ENCODE assay signal across 28 cellular contexts in genomic region chr3:126154391-126155279, GRCh38. TPM values are rescaled to one million over a fixed set of nuclear protein-coding genes. Genes with fewer than 3 reads are reported as not detected.
A peak's percentile ranks its signal among the peaks of the same experiment; 100 is the strongest.
DNase-seq lines count a peak whose midpoint lies in the region; ATAC-seq and TF ChIP-seq lines count a peak whose summit lies in the region.
"Had no signal": no experiment of that assay in that cellular context is flagged by ENCODE, and none has a peak within 500 bp of the region (broad histone marks: within the 10 kb centered on the region; RNA-seq: fewer than 3 reads in every experiment).

No MANE protein-coding gene starts in this region.

- no peaks in the 10 kb centered on the region for H3F3A ChIP-seq in GM23338 (replicated peaks; ENCODE audit: low read depth)

- no peak overlapping the region for H3K27ac Mint-ChIP-seq in activated CD4-positive, alpha-beta T cell treated with anti-CD3 and anti-CD28 coated beads, Interleukin-2, amount 10 ng/mL, durations not matched to agents 24 days and 14 days
- no peak overlapping the region for H3K27ac Mint-ChIP-seq in activated CD4-positive, alpha-beta T cell treated with anti-CD3 and anti-CD28 coated beads for 36 hours
- no peak overlapping the region for H3K27ac Mint-ChIP-seq in GM23338
- H3K27ac Mint-ChIP-seq: activated T-cell treated with anti-CD3 and anti-CD28 coated beads, Interleukin-2, amount 50 U/mL, for 72 hours; CD4-positive, alpha-beta T cell; dendritic cell treated with granulocyte-macrophage colony-stimulating factor and Interleukin-4, amounts not matched to agents 40 ng/mL and 50 ng/mL, for 4 days; memory B cell had no signal

- H3K36me3 ChIP-seq in Peyer's patch: no peaks in the 10 kb centered on the region
- no peaks in the 10 kb centered on the region for H3K36me3 ChIP-seq in sigmoid colon
- H3K36me3 ChIP-seq in GM23338 (ENCODE audit: insufficient read depth): no peaks in the 10 kb centered on the region
- H3K36me3 ChIP-seq: tibial nerve had no signal

- no peak for TF ChIP-seq CTCF in Peyer's patch (IDR thresholded peaks at IDR 0.05)
- no peak for TF ChIP-seq CTCF in sigmoid colon (IDR thresholded peaks at IDR 0.05)
- TF ChIP-seq CTCF in GM23338 (conservative IDR thresholded peaks at IDR 0.05; ENCODE audit: low read depth in 2 of 2): no peak

- no peak overlapping the region for H3K4me2 ChIP-seq in GM23338
- H3K4me2 ChIP-seq: A549 had no signal

- intact Hi-C loops in activated CD4-positive, alpha-beta T cell treated with anti-CD3 and anti-CD28 coated beads, Interleukin-2, amount 10 ng/mL, durations not matched to agents 24 days and 14 days (cut with micrococcal nuclease): no loop called here
- intact Hi-C loops in activated CD4-positive, alpha-beta T cell treated with anti-CD3 and anti-CD28 coated beads for 36 hours (cut with DNase I, micrococcal nuclease): no loop called here
- intact Hi-C loops in left colon (cut with DNase I, micrococcal nuclease): no loop called here
- intact Hi-C loops in posterior vena cava (cut with DNase I): no loop called here
- intact Hi-C loops in sigmoid colon (cut with DNase I): no loop called here

- no peaks in the 10 kb centered on the region for H3K9me2 ChIP-seq in GM23338 (ENCODE audit: insufficient read depth)

- no peaks in the 10 kb centered on the region for H3K36me3 Mint-ChIP-seq in activated CD4-positive, alpha-beta T cell treated with anti-CD3 and anti-CD28 coated beads, Interleukin-2, amount 10 ng/mL, durations not matched to agents 24 days and 14 days (ENCODE audit: low read depth)
- H3K36me3 Mint-ChIP-seq in activated CD4-positive, alpha-beta T cell treated with anti-CD3 and anti-CD28 coated beads for 36 hours (ENCODE audit: low read depth): no peaks in the 10 kb centered on the region
- peaks cover 3% of the 10 kb centered on the region; the same call in 1 of the 3 replicates for H3K36me3 Mint-ChIP-seq in GM23338 (ENCODE audit: low read depth)
- H3K36me3 Mint-ChIP-seq: memory B cell had no signal

- no peak overlapping the region for H2AFZ ChIP-seq in GM23338

- H3K4me1 Mint-ChIP-seq in activated CD4-positive, alpha-beta T cell treated with anti-CD3 and anti-CD28 coated beads, Interleukin-2, amount 10 ng/mL, durations not matched to agents 24 days and 14 days: no peaks in the 10 kb centered on the region
- H3K4me1 Mint-ChIP-seq in activated CD4-positive, alpha-beta T cell treated with anti-CD3 and anti-CD28 coated beads for 36 hours: no peaks in the 10 kb centered on the region
- H3K4me1 Mint-ChIP-seq in GM23338: no peaks in the 10 kb centered on the region
- H3K4me1 Mint-ChIP-seq: memory B cell had no signal

- no peaks in the 10 kb centered on the region for H3K9me3 Mint-ChIP-seq in activated CD4-positive, alpha-beta T cell treated with anti-CD3 and anti-CD28 coated beads, Interleukin-2, amount 10 ng/mL, durations not matched to agents 24 days and 14 days
- H3K9me3 Mint-ChIP-seq in activated CD4-positive, alpha-beta T cell treated with anti-CD3 and anti-CD28 coated beads for 36 hours (ENCODE audit: low read depth): no peaks in the 10 kb centered on the region
- H3K9me3 Mint-ChIP-seq in GM23338: peaks cover 2% of the 10 kb centered on the region; the same call in 1 of the 3 replicates
- H3K9me3 Mint-ChIP-seq: activated T-cell treated with anti-CD3 and anti-CD28 coated beads, Interleukin-2, amount 50 U/mL, for 72 hours; CD4-positive, alpha-beta T cell; dendritic cell treated with granulocyte-macrophage colony-stimulating factor and Interleukin-4, amounts not matched to agents 40 ng/mL and 50 ng/mL, for 4 days; memory B cell; neural crest cell had no signal

- POLR2A ChIA-PET in activated CD4-positive, alpha-beta T cell treated with anti-CD3 and anti-CD28 coated beads for 36 hours (lab: Charles Lee): no interaction called here

- no peaks in the 10 kb centered on the region for H3K27me3 ChIP-seq in Peyer's patch
- no peaks in the 10 kb centered on the region for H3K27me3 ChIP-seq in sigmoid colon
- no peaks in the 10 kb centered on the region for H3K27me3 ChIP-seq in GM23338 (ENCODE audit: insufficient read depth)
- H3K27me3 ChIP-seq: right lobe of liver, tibial nerve had no signal

- H3K27ac ChIP-seq in Peyer's patch (no peak overlapping the region), sigmoid colon (no peak overlapping the region), GM23338 (ENCODE audit: low read depth) (no peak overlapping the region)
- H3K27ac ChIP-seq: A549, tibial nerve had no signal

- no peak for TF ChIP-seq EP300 in sigmoid colon (IDR thresholded peaks at IDR 0.05)

- no peak for ATAC-seq in activated CD4-positive, alpha-beta T cell treated with anti-CD3 and anti-CD28 coated beads for 36 hours
- peak; percentile 34 for ATAC-seq in left colon
- no peak for ATAC-seq in GM23338
- ATAC-seq: A549, HepG2, right lobe of liver had no signal

- H3K9me3 ChIP-seq in Peyer's patch (no peaks in the 10 kb centered on the region), sigmoid colon (no peaks in the 10 kb centered on the region)
- H3K9me3 ChIP-seq: A549, right lobe of liver, tibial nerve had no signal

- CTCF ChIA-PET in activated CD4-positive, alpha-beta T cell treated with anti-CD3 and anti-CD28 coated beads for 36 hours (lab: Charles Lee): interaction anchor here (0.7 kb wide), 1 partner anchor 883 kb away, joined by 3 read pairs; no protein-coding TSS in a partner anchor

- H3K4me3 ChIP-seq in Peyer's patch (no peak overlapping the region), sigmoid colon (no peak overlapping the region), GM23338 (no peak overlapping the region)
- H3K4me3 ChIP-seq: A549, right lobe of liver, tibial nerve had no signal

- WGBS in sigmoid colon, 2 donors: 67 to 83% methylated on average over 13 of the region's 13 CpGs

- H3K4me1 ChIP-seq in Peyer's patch (no peaks in the 10 kb centered on the region), sigmoid colon (no peaks in the 10 kb centered on the region), GM23338 (ENCODE audit: insufficient read depth) (no peaks in the 10 kb centered on the region)
- H3K4me1 ChIP-seq: A549, right lobe of liver, tibial nerve had no signal

- H4K20me1 ChIP-seq in GM23338 (replicated peaks; ENCODE audit: insufficient read depth): no peaks in the 10 kb centered on the region

- no peaks in the 10 kb centered on the region for H3K79me2 ChIP-seq in GM23338 (replicated peaks; ENCODE audit: insufficient read depth)

- TF ChIP-seq POLR2A in Peyer's patch (IDR thresholded peaks at IDR 0.05) (no peak), sigmoid colon (IDR thresholded peaks at IDR 0.05) (no peak)

- H3K4me3 Mint-ChIP-seq in activated CD4-positive, alpha-beta T cell treated with anti-CD3 and anti-CD28 coated beads, Interleukin-2, amount 10 ng/mL, durations not matched to agents 24 days and 14 days: no peak overlapping the region
- no peak overlapping the region for H3K4me3 Mint-ChIP-seq in activated CD4-positive, alpha-beta T cell treated with anti-CD3 and anti-CD28 coated beads for 36 hours
- H3K4me3 Mint-ChIP-seq in GM23338: no peak overlapping the region
- H3K4me3 Mint-ChIP-seq: activated T-cell treated with anti-CD3 and anti-CD28 coated beads, Interleukin-2, amount 50 U/mL, for 72 hours; CD4-positive, alpha-beta T cell; dendritic cell treated with granulocyte-macrophage colony-stimulating factor and Interleukin-4, amounts not matched to agents 40 ng/mL and 50 ng/mL, for 4 days; memory B cell; neural crest cell had no signal

- H3K27me3 Mint-ChIP-seq in activated CD4-positive, alpha-beta T cell treated with anti-CD3 and anti-CD28 coated beads, Interleukin-2, amount 10 ng/mL, durations not matched to agents 24 days and 14 days: no peaks in the 10 kb centered on the region
- peaks cover 2% of the 10 kb centered on the region for H3K27me3 Mint-ChIP-seq in activated CD4-positive, alpha-beta T cell treated with anti-CD3 and anti-CD28 coated beads for 36 hours
- H3K27me3 Mint-ChIP-seq in GM23338 (ENCODE audit: insufficient read depth, low read depth, poor library complexity): peaks cover 13% of the 10 kb centered on the region
- H3K27me3 Mint-ChIP-seq: dendritic cell treated with granulocyte-macrophage colony-stimulating factor and Interleukin-4, amounts not matched to agents 40 ng/mL and 50 ng/mL, for 4 days had no signal

- peak; percentile 46 for DNase-seq in activated CD4-positive, alpha-beta T cell treated with anti-CD3 and anti-CD28 coated beads, Interleukin-2, amount 10 ng/mL, durations not matched to agents 24 days and 14 days
- DNase-seq in activated CD4-positive, alpha-beta T cell treated with anti-CD3 and anti-CD28 coated beads for 36 hours: no peak
- DNase-seq in Peyer's patch: peak in 2 of 3 donors; percentile 11 to 35
- DNase-seq in left colon: no peak
- peak; percentile 74 for DNase-seq in posterior vena cava (ENCODE audit: low spot score)
- no peak for DNase-seq in GM19238 (ENCODE audit: insufficient read length, low spot score)
- DNase-seq in sigmoid colon: no peak
- no peak for DNase-seq in GM23338 (ENCODE audit: low spot score)
- DNase-seq: activated CD4-positive, CD25-positive, alpha-beta regulatory T cell treated with anti-CD3 and anti-CD28 coated beads, Interleukin-2, amount 50 U/mL, for 72 hours; activated naive CD4-positive, alpha-beta T cell treated with Interleukin-2 at 50 U/mL for 16 hours; activated T-cell treated with anti-CD3 and anti-CD28 coated beads, Interleukin-2, amount 50 U/mL, for 72 hours; CD4-positive, alpha-beta T cell; central memory CD4-positive, alpha-beta T cell; erythroblast; HCEC 1CT; Karpas-422; NCI-H1930; NCI-H526 treated with DMSO at 0.1 percent for 48 hours; SHP77; stimulated activated CD4-positive, alpha-beta T cell treated with anti-CD3 and anti-CD28 coated beads, Interleukin-4, amount 100 ng/mL, for 1 hour had no signal

TF ChIP-seq in GM23338, 12 proteins besides CTCF, POLR2A, EP300 and RAD21 (continues in another document):
- TF ChIP-seq STAT1 (IDR thresholded peaks at IDR 0.05; ENCODE audit: unreplicated experiment): no peak

RNA-seq across cellular contexts. Expression of gene ALDH1L1, which starts 25.8 kb away (rescaled TPM):
- not detected in 2 replicates for total RNA-seq in activated CD4-positive, alpha-beta T cell treated with anti-CD3 and anti-CD28 coated beads, Interleukin-2, amount 10 ng/mL, durations not matched to agents 24 days and 14 days
- under 1 TPM; 0.05 to 0.18 TPM for total RNA-seq in activated CD4-positive, alpha-beta T cell treated with anti-CD3 and anti-CD28 coated beads for 36 hours
- total RNA-seq in Peyer's patch: 10 to 100 TPM in 1 of 4 donors, 1 to 10 TPM in 3; 2.0 to 14.2 (median 4.6) TPM
- total RNA-seq in left colon: 10 to 100 TPM in 1 of 2 donors, 1 to 10 TPM in 1; 7.7 to 26.7 TPM
- total RNA-seq in posterior vena cava: 10 to 100 TPM in 1 of 2 donors, 1 to 10 TPM in 1; 5.6 to 12.4 TPM
- total RNA-seq in sigmoid colon: 10 to 100 TPM; 15.0 to 32.5 (median 27.6) TPM
- polyA plus RNA-seq in sigmoid colon: 10 to 100 TPM in 1 of 3 donors, 1 to 10 TPM in 2; 7.2 to 10.4 (median 8.5) TPM
- total RNA-seq in GM23338 (2014; rRNA removed; shearing (Covaris generic)): 0.82 and 1.3 TPM in 2 replicates
- 0.89 and 1.0 TPM in 2 replicates for polyA plus RNA-seq in GM23338 (2016; fragmentation: Nextera tagmentation; extraction: Ambion mirVana)
- total RNA-seq: CD4-positive, alpha-beta T cell; T-helper 2 cell treated with Interferon-gamma antibody and Interleukin-4, amounts not matched to agents 100 ng/mL and 5 ng/mL, for 36 hours had no signal

Comparison
In these comparisons a context has a peak if more than half of its experiments do, and no peak if none do; other contexts are left out.
1. DNase-seq: peak in activated CD4-positive, alpha-beta T cell treated with anti-CD3 and anti-CD28 coated beads, Interleukin-2, amount 10 ng/mL, durations not matched to agents 24 days and 14 days (single experiment), Peyer's patch (2 of 3) and posterior vena cava (single experiment); none in activated CD4-positive, alpha-beta T cell treated with anti-CD3 and anti-CD28 coated beads for 36 hours (single experiment), left colon (0 of 2), GM19238 (single experiment), sigmoid colon (single experiment) and GM23338 (single experiment).